ENCODE assay signal across 7 cellular contexts in genomic region chr15:59160880-59161593, GRCh38. TPM values are rescaled to one million over a fixed set of nuclear protein-coding genes. Genes with fewer than 3 reads are reported as not detected.
DNase-seq lines count a peak whose midpoint lies in the region; ATAC-seq and TF ChIP-seq lines count a peak whose summit lies in the region.

No MANE protein-coding gene starts in this region.

- H3K4me2 ChIP-seq in mesenchymal stem cell (ENCODE audit: low read length, poor library complexity, severe bottlenecking): no peak overlapping the region

- WGBS in mesenchymal stem cell: 89% methylated on average over 23 of the region's 23 CpGs

- no peaks in the 10 kb centered on the region for H3K9me3 Mint-ChIP-seq in activated T-helper 2 cell treated with anti-CD3 and anti-CD28 coated beads, Interferon-gamma antibody, Interleukin-2, Interleukin-4, amounts not matched to agents 10 μg/mL and 5 μg/mL and 100 μg/mL, durations not matched to agents 14 hours and 24 hours and 36 hours

- H2BK120ac ChIP-seq in mesenchymal stem cell (ENCODE audit: low read depth, low read length): no peak overlapping the region

- H2AK5ac ChIP-seq in mesenchymal stem cell (ENCODE audit: low read length, severe bottlenecking): no peak overlapping the region

- peaks cover 35% of the 10 kb centered on the region for H3K36me3 Mint-ChIP-seq in activated T-helper 2 cell treated with anti-CD3 and anti-CD28 coated beads, Interferon-gamma antibody, Interleukin-2, Interleukin-4, amounts not matched to agents 10 μg/mL and 5 μg/mL and 100 μg/mL, durations not matched to agents 14 hours and 24 hours and 36 hours (ENCODE audit: low read depth)

- H3K18ac ChIP-seq in mesenchymal stem cell (ENCODE audit: low read depth in 1 of 2, low read length in 2 of 2): peak overlapping the region in 1 of 2 experiments; percentile 34

- ATAC-seq in HG03378 (IDR thresholded peaks at IDR 0.05; ENCODE audit: unreplicated experiment) (no peak), sciatic nerve (no peak)

- no peak overlapping the region for H3K4me3 Mint-ChIP-seq in activated T-helper 2 cell treated with anti-CD3 and anti-CD28 coated beads, Interferon-gamma antibody, Interleukin-2, Interleukin-4, amounts not matched to agents 10 μg/mL and 5 μg/mL and 100 μg/mL, durations not matched to agents 14 hours and 24 hours and 36 hours (ENCODE audit: low read depth)

- H3K27me3 ChIP-seq in mesenchymal stem cell (ENCODE audit: control insufficient read depth in 1 of 2, insufficient read depth in 1 of 2, low read length in 2 of 2): no peaks in the 10 kb centered on the region

- no peak overlapping the region for H3K4me3 ChIP-seq in mesenchymal stem cell (ENCODE audit: insufficient read depth in 1 of 2, low read depth in 1 of 2, low read length in 2 of 2)

- no peak overlapping the region for H2BK5ac ChIP-seq in mesenchymal stem cell (ENCODE audit: low read depth, low read length, poor library complexity, severe bottlenecking)

- H4K8ac ChIP-seq in mesenchymal stem cell (ENCODE audit: low read length): no peak overlapping the region

- H3K4ac ChIP-seq in mesenchymal stem cell (ENCODE audit: low read depth in 1 of 2, low read length in 2 of 2): no peak overlapping the region

- no peaks in the 10 kb centered on the region for H3K27me3 Mint-ChIP-seq in activated T-helper 2 cell treated with anti-CD3 and anti-CD28 coated beads, Interferon-gamma antibody, Interleukin-2, Interleukin-4, amounts not matched to agents 10 μg/mL and 5 μg/mL and 100 μg/mL, durations not matched to agents 14 hours and 24 hours and 36 hours (ENCODE audit: low read depth)

- H3K9me3 ChIP-seq in mesenchymal stem cell (ENCODE audit: control insufficient read depth, low read length): no peaks in the 10 kb centered on the region

- no peak overlapping the region for H3K23ac ChIP-seq in mesenchymal stem cell (ENCODE audit: low read length in 2 of 2)

- peaks cover 4% of the 10 kb centered on the region for H3K4me1 Mint-ChIP-seq in activated T-helper 2 cell treated with anti-CD3 and anti-CD28 coated beads, Interferon-gamma antibody, Interleukin-2, Interleukin-4, amounts not matched to agents 10 μg/mL and 5 μg/mL and 100 μg/mL, durations not matched to agents 14 hours and 24 hours and 36 hours (ENCODE audit: low read depth)

- peak; percentile 83 to 92 for DNase-seq in NCI-H2081 (lab: John Stamatoyannopoulos, UW)
- peak; percentile 22 for DNase-seq in activated T-helper 2 cell treated with anti-CD3 and anti-CD28 coated beads, Interferon-gamma antibody, Interleukin-2, Interleukin-4, amounts not matched to agents 10 μg/mL and 5 μg/mL and 100 μg/mL, durations not matched to agents 14 hours and 24 hours and 36 hours (ENCODE audit: low spot score)
- peak; percentile 34 for DNase-seq in mesenchymal stem cell
- DNase-seq in sciatic nerve (ENCODE audit: low spot score): no peak
- DNase-seq in cerebellar nuclear complex (lab: John Stamatoyannopoulos, UW): no peak

- H3K4me1 ChIP-seq in mesenchymal stem cell (ENCODE audit: control insufficient read depth, insufficient read depth, low read depth, low read length): peaks cover 1% of the 10 kb centered on the region

- H3K27ac Mint-ChIP-seq in activated T-helper 2 cell treated with anti-CD3 and anti-CD28 coated beads, Interferon-gamma antibody, Interleukin-2, Interleukin-4, amounts not matched to agents 10 μg/mL and 5 μg/mL and 100 μg/mL, durations not matched to agents 14 hours and 24 hours and 36 hours: no peak overlapping the region

- H4K91ac ChIP-seq in mesenchymal stem cell (ENCODE audit: low read length): no peak overlapping the region

- peaks cover 18% of the 10 kb centered on the region for H3K79me1 ChIP-seq in mesenchymal stem cell (replicated peaks; ENCODE audit: low read length, poor library complexity, severe bottlenecking)

- no peak overlapping the region for H3K14ac ChIP-seq in mesenchymal stem cell (ENCODE audit: low read length in 2 of 2)

- no peak overlapping the region for H2AFZ ChIP-seq in mesenchymal stem cell (ENCODE audit: low read depth, low read length)

- H2BK12ac ChIP-seq in mesenchymal stem cell (ENCODE audit: low read length in 2 of 2): no peak overlapping the region

- peak; percentile 47 for TF ChIP-seq CTCF in GM12873 (IDR thresholded peaks at IDR 0.05; ENCODE audit: insufficient read depth, low read depth, low read length, missing control alignments)

- intact Hi-C loops in activated T-helper 2 cell treated with anti-CD3 and anti-CD28 coated beads, Interferon-gamma antibody, Interleukin-2, Interleukin-4, amounts not matched to agents 10 μg/mL and 5 μg/mL and 100 μg/mL, durations not matched to agents 14 hours and 24 hours and 36 hours (cut with micrococcal nuclease): no loop called here
- intact Hi-C loops in sciatic nerve (cut with DNase I): loop anchor here (5.0 kb wide), 1 partner anchor 1124 kb away; no protein-coding TSS in a partner anchor

- H3K27ac ChIP-seq in mesenchymal stem cell (ENCODE audit: low read length, poor library complexity, severe bottlenecking): no peak overlapping the region

- H3K9ac ChIP-seq in mesenchymal stem cell (ENCODE audit: low read length): no peak overlapping the region

- H3K36me3 ChIP-seq in mesenchymal stem cell (ENCODE audit: control insufficient read depth in 1 of 2, insufficient read depth in 2 of 2, low read depth in 1 of 2, low read length in 2 of 2): peaks cover 63 to 100% of the 10 kb centered on the region in 2 experiments

- no peak overlapping the region for H2BK15ac ChIP-seq in mesenchymal stem cell (ENCODE audit: low read depth, poor library complexity, severe bottlenecking)

RNA-seq across cellular contexts. Expression of gene LDHAL6B, which starts 45.6 kb away (rescaled TPM):
- not detected in 2 replicates for total RNA-seq in activated T-helper 2 cell treated with anti-CD3 and anti-CD28 coated beads, Interferon-gamma antibody, Interleukin-2, Interleukin-4, amounts not matched to agents 10 μg/mL and 5 μg/mL and 100 μg/mL, durations not matched to agents 14 hours and 24 hours and 36 hours
- not detected for polyA plus RNA-seq in mesenchymal stem cell (2013, experiment 1 of 2)
- polyA plus RNA-seq in mesenchymal stem cell (2013, experiment 2 of 2): not detected
- not detected for total RNA-seq in sciatic nerve

RNA-seq across cellular contexts. Expression of gene CCNB2, which starts 56.1 kb away (rescaled TPM):
- total RNA-seq in activated T-helper 2 cell treated with anti-CD3 and anti-CD28 coated beads, Interferon-gamma antibody, Interleukin-2, Interleukin-4, amounts not matched to agents 10 μg/mL and 5 μg/mL and 100 μg/mL, durations not matched to agents 14 hours and 24 hours and 36 hours: 57.5 and 59.2 TPM in 2 replicates
- polyA plus RNA-seq in mesenchymal stem cell (2013, experiment 1 of 2): 9.1 TPM
- polyA plus RNA-seq in mesenchymal stem cell (2013, experiment 2 of 2): 8.5 TPM
- total RNA-seq in sciatic nerve: 0.80 TPM

Comparison
In these comparisons a context has a peak if more than half of its experiments do, and no peak if none do; other contexts are left out.
1. DNase-seq: peak in NCI-H2081 (2 of 2), activated T-helper 2 cell treated with anti-CD3 and anti-CD28 coated beads, Interferon-gamma antibody, Interleukin-2, Interleukin-4, amounts not matched to agents 10 μg/mL and 5 μg/mL and 100 μg/mL, durations not matched to agents 14 hours and 24 hours and 36 hours (single experiment) and mesenchymal stem cell (single experiment); none in sciatic nerve (single experiment) and cerebellar nuclear complex (0 of 2).
2. RNA of gene CCNB2, which starts 56.1 kb away (total RNA-seq): 57.5 to 59.2 TPM in activated T-helper 2 cell treated with anti-CD3 and anti-CD28 coated beads, Interferon-gamma antibody, Interleukin-2, Interleukin-4, amounts not matched to agents 10 μg/mL and 5 μg/mL and 100 μg/mL, durations not matched to agents 14 hours and 24 hours and 36 hours; 0.80 TPM in sciatic nerve (single experiment); every median in the first group is over 10 times any median in the second.